9 cellular contexts compared by ENCODE assay signal in genomic region chr22:36467042-36467810, GRCh38. TPM values are rescaled to one million over a fixed set of nuclear protein-coding genes. Genes with fewer than 3 reads are reported as not detected.
DNase-seq lines count a peak whose midpoint lies in the region; ATAC-seq and TF ChIP-seq lines count a peak whose summit lies in the region.
"Had no signal": no experiment of that assay in that cellular context is flagged by ENCODE, and none has a peak within 500 bp of the region (broad histone marks: within the 10 kb centered on the region; RNA-seq: fewer than 3 reads in every experiment).

No MANE protein-coding gene starts in this region.

- no peak for ATAC-seq in stimulated activated naive CD8-positive, alpha-beta T cell treated with anti-CD3 and anti-CD28 coated beads, Interleukin-15, Interleukin-2, amounts not matched to agents 100 U/mL and 50 U/mL, for 24 hours
- no peak for ATAC-seq in lung (ENCODE audit: insufficient read depth, low FRiP score)
- ATAC-seq in GM21786 (IDR thresholded peaks at IDR 0.05; ENCODE audit: unreplicated experiment), result no peak
- no peak for ATAC-seq in HG03196 (IDR thresholded peaks at IDR 0.05; ENCODE audit: unreplicated experiment)
- ATAC-seq in HG03354 (IDR thresholded peaks at IDR 0.05; ENCODE audit: poor library complexity, severe bottlenecking, unreplicated experiment), result no peak

- H3K4me3 Mint-ChIP-seq in stimulated activated naive CD8-positive, alpha-beta T cell treated with anti-CD3 and anti-CD28 coated beads, Interleukin-15, Interleukin-2, amounts not matched to agents 100 ng/mL and 50 ng/mL, for 24 hours, result peak overlapping the region; percentile 7

- WGBS in lung, 2 donors, result 53 to 54% methylated on average over 14 of the region's 14 CpGs

- no peak overlapping the region for H3K4me3 ChIP-seq in lung

- no peaks in the 10 kb centered on the region for H3K27me3 Mint-ChIP-seq in stimulated activated naive CD8-positive, alpha-beta T cell treated with anti-CD3 and anti-CD28 coated beads, Interleukin-15, Interleukin-2, amounts not matched to agents 100 ng/mL and 50 ng/mL, for 24 hours

- peaks cover 13% of the 10 kb centered on the region for H3K36me3 Mint-ChIP-seq in stimulated activated naive CD8-positive, alpha-beta T cell treated with anti-CD3 and anti-CD28 coated beads, Interleukin-15, Interleukin-2, amounts not matched to agents 100 ng/mL and 50 ng/mL, for 24 hours (ENCODE audit: low read depth)

- no peak for DNase-seq in stimulated activated naive CD8-positive, alpha-beta T cell treated with anti-CD3 and anti-CD28 coated beads, Interleukin-15, Interleukin-2, amounts not matched to agents 100 U/mL and 50 U/mL, for 24 hours
- DNase-seq in astrocyte of the hippocampus (ENCODE audit: low read depth, low spot score), result peak; percentile 95
- no peak for DNase-seq in lung (ENCODE audit: low spot score)
- no peak for DNase-seq in superior temporal gyrus (ENCODE audit: extremely low spot score)
- DNase-seq: NCI-H1930 had no signal

- H3K27ac Mint-ChIP-seq in stimulated activated naive CD8-positive, alpha-beta T cell treated with anti-CD3 and anti-CD28 coated beads, Interleukin-15, Interleukin-2, amounts not matched to agents 100 ng/mL and 50 ng/mL, for 24 hours, result peak overlapping the region; percentile 88

- peak overlapping the region; percentile 77 to 96 for H3K27ac ChIP-seq in lung (ENCODE audit: low read depth in 1 of 2, low read length in 1 of 2)

- no peaks in the 10 kb centered on the region for H3K9me3 Mint-ChIP-seq in stimulated activated naive CD8-positive, alpha-beta T cell treated with anti-CD3 and anti-CD28 coated beads, Interleukin-15, Interleukin-2, amounts not matched to agents 100 ng/mL and 50 ng/mL, for 24 hours

- H3K36me3 ChIP-seq in lung (ENCODE audit: control insufficient read depth in 2 of 2, insufficient read depth in 2 of 2, low read length in 2 of 2), result peaks cover 0 to 16% of the 10 kb centered on the region in 2 donors

- peaks cover 0 to 25% of the 10 kb centered on the region in 2 donors for H3K4me1 ChIP-seq in lung (ENCODE audit: control insufficient read depth in 2 of 2, insufficient read depth in 2 of 2, low read length in 2 of 2)

- peaks cover 30% of the 10 kb centered on the region for H3K4me1 Mint-ChIP-seq in stimulated activated naive CD8-positive, alpha-beta T cell treated with anti-CD3 and anti-CD28 coated beads, Interleukin-15, Interleukin-2, amounts not matched to agents 100 ng/mL and 50 ng/mL, for 24 hours (ENCODE audit: low read depth)

- no peaks in the 10 kb centered on the region for H3K9me3 ChIP-seq in lung (ENCODE audit: control insufficient read depth in 2 of 2, insufficient read depth in 1 of 2, low read length in 1 of 2)

- TF ChIP-seq CTCF in lung (IDR thresholded peaks at IDR 0.05; ENCODE audit: control extremely low read depth, extremely low read depth), result no peak

- H3K27me3 ChIP-seq in lung (ENCODE audit: control insufficient read depth, insufficient read depth), result no peaks in the 10 kb centered on the region

RNA-seq across cellular contexts. Expression of gene TXN2, which starts 14.2 kb away (rescaled TPM):
- total RNA-seq in lung, result 10 to 100 TPM; 26.8 to 72.0 TPM
- polyA plus RNA-seq in lung, result 10 to 100 TPM; 85.8 to 92.2 TPM

RNA-seq across cellular contexts. Expression of gene FOXRED2, which starts 39.6 kb away (rescaled TPM):
- 10 to 100 TPM; 10.8 to 18.0 TPM for total RNA-seq in lung
- polyA plus RNA-seq in lung, result 1 to 10 TPM; 3.9 to 4.8 TPM
